19 cellular contexts compared by ENCODE assay signal in the genomic region with DNA sequence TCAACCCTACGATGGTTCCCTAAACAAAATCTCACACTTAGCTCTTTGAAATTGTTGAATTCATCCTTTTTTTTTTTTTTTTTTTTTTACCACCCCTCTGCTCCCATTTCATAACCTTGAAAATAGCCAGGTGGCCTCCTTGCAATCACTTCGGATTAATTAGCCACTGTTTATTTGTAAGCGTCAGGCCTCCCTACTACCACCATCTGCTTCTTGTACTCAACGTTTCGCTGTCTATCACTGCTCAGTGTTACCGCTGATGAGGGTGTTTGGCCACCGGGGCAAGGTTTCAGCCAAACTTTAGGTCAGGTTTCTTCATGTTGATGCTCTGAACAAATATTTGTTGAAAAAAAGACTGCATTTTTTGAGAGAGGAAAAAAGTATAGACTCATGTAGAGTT.
DNase-seq lines count a peak whose midpoint lies in the region; TF ChIP-seq lines count a peak whose summit lies in the region.
"Had no signal": no experiment of that assay in that cellular context is flagged by ENCODE, and none has a peak within 500 bp of the region (broad histone marks: within the 10 kb centered on the region; RNA-seq: fewer than 3 reads in every experiment).

No MANE protein-coding gene starts in this region.

- H3K4me3 ChIP-seq in mammary epithelial cell (replicated peaks in 1 of 3; ENCODE audit: insufficient read depth in 1 of 3, low read depth in 2 of 3, low read length in 3 of 3), result no peak overlapping the region
- H3K4me3 ChIP-seq: Peyer's patch, SJCRH30 had no signal

- H3K27ac Mint-ChIP-seq in MCF 10A (ENCODE audit: low read depth, unreplicated experiment) (peak overlapping the region; percentile 8), mesothelial cell of epicardium (no peak overlapping the region)
- H3K27ac Mint-ChIP-seq: CD8-positive, alpha-beta T cell; T-cell had no signal

- H3K36me3 Mint-ChIP-seq in MCF 10A (ENCODE audit: insufficient read depth, unreplicated experiment), result no peaks in the 10 kb centered on the region
- H3K36me3 Mint-ChIP-seq in mesothelial cell of epicardium, result no peaks in the 10 kb centered on the region
- H3K36me3 Mint-ChIP-seq: CD8-positive, alpha-beta T cell; T-cell had no signal

- no peaks in the 10 kb centered on the region for H4K20me1 ChIP-seq in mammary epithelial cell (ENCODE audit: insufficient read depth, low read length)

- H3K27ac ChIP-seq in mammary epithelial cell (ENCODE audit: insufficient read depth, low read depth, low read length), result no peak overlapping the region
- H3K27ac ChIP-seq: Peyer's patch, SJCRH30 had no signal

- no peaks in the 10 kb centered on the region for H3K27me3 ChIP-seq in mammary epithelial cell (ENCODE audit: insufficient read depth, low read length)
- H3K27me3 ChIP-seq: Peyer's patch, SJCRH30 had no signal

- 92% methylated on average over 7 of the region's 7 CpGs for WGBS in mammary epithelial cell (ENCODE audit: low coverage, missing lambda C conversion rate)

- H3K4me1 ChIP-seq in mammary epithelial cell (ENCODE audit: insufficient read depth, low read length), result no peaks in the 10 kb centered on the region
- H3K4me1 ChIP-seq: Peyer's patch, SJCRH30 had no signal

- H3K36me3 ChIP-seq in mammary epithelial cell (ENCODE audit: insufficient read depth, low read length), result no peaks in the 10 kb centered on the region
- H3K36me3 ChIP-seq: Peyer's patch, SJCRH30 had no signal

- in situ Hi-C loops in mammary epithelial cell (cut with MboI; ENCODE audit: low sequenced_read_pairs in 2 of 2), result no loop called here

- CTCF ChIA-PET in MCF 10A (lab: Yijun Ruan, JAX), result interaction anchor here (0.6 kb wide), 1 partner anchor 55 kb away, joined by 3 read pairs; no protein-coding TSS in a partner anchor
- CTCF ChIA-PET in mammary epithelial cell (lab: Charles Lee; ENCODE audit: low non-redundant PET), result no interaction called here

- H3K9me3 ChIP-seq in mammary epithelial cell (replicated peaks; ENCODE audit: insufficient read depth, low read length), result no peaks in the 10 kb centered on the region
- H3K9me3 ChIP-seq: Peyer's patch, SJCRH30 had no signal

- H3K4me3 Mint-ChIP-seq in MCF 10A (ENCODE audit: unreplicated experiment), result no peak overlapping the region
- H3K4me3 Mint-ChIP-seq in mesothelial cell of epicardium, result no peak overlapping the region
- H3K4me3 Mint-ChIP-seq: CD8-positive, alpha-beta T cell; T-cell had no signal

- POLR2A ChIA-PET in MCF 10A (lab: Yijun Ruan, JAX), result interaction anchor here (0.7 to 1.1 kb wide), 4 partner anchors 10 to 1234 kb away, joined by 3 read pairs; no protein-coding TSS in a partner anchor

- H3K4me1 Mint-ChIP-seq in MCF 10A (ENCODE audit: insufficient read depth, unreplicated experiment), result no peaks in the 10 kb centered on the region
- H3K4me1 Mint-ChIP-seq in mesothelial cell of epicardium, result no peaks in the 10 kb centered on the region
- H3K4me1 Mint-ChIP-seq: T-cell had no signal

- DNase-seq in MCF 10A (ENCODE audit: unreplicated experiment), result no peak
- no peak for DNase-seq in mammary epithelial cell
- peak; percentile 74 for DNase-seq in NCI-H524 treated with DMSO at 0.1 percent for 48 hours (lab: John Stamatoyannopoulos, UW)
- peak; percentile 30 for DNase-seq in cerebellum (ENCODE audit: low spot score)
- no peak for DNase-seq in globus pallidus (ENCODE audit: low spot score)
- no peak for DNase-seq in DMS114 treated with DMSO at 0.1 percent for 48 hours (lab: John Stamatoyannopoulos, UW; ENCODE audit: unreplicated experiment)
- no peak for DNase-seq in mesothelial cell of epicardium (ENCODE audit: low spot score in 2 of 2, unreplicated experiment in 2 of 2)
- DNase-seq: 8988T; AML-193; CD8-positive, alpha-beta T cell; DMS79; Karpas-422; NCI-H1436; NCI-H2029; NCI-H345; NCI-H526 treated with DMSO at 0.1 percent for 48 hours; Peyer's patch; SJCRH30; T-cell had no signal

- no peaks in the 10 kb centered on the region for H3K79me2 ChIP-seq in mammary epithelial cell (ENCODE audit: insufficient read depth, low read length)

- intact Hi-C loops in MCF 10A (cut with micrococcal nuclease), result no loop called here
- intact Hi-C loops in mammary epithelial cell (cut with micrococcal nuclease), result no loop called here

- no peaks in the 10 kb centered on the region for H3K9me3 Mint-ChIP-seq in MCF 10A (ENCODE audit: unreplicated experiment)
- H3K9me3 Mint-ChIP-seq in mesothelial cell of epicardium, result no peaks in the 10 kb centered on the region
- H3K9me3 Mint-ChIP-seq: CD8-positive, alpha-beta T cell; T-cell had no signal

- dilution Hi-C loops in mammary epithelial cell (cut with HindIII; ENCODE audit: low sequenced_read_pairs), result no loop called here

- H3K4me2 ChIP-seq in mammary epithelial cell (ENCODE audit: insufficient read depth, low read depth, low read length), result no peak overlapping the region

- TF ChIP-seq CTCF in MCF 10A (IDR thresholded peaks at IDR 0.05; ENCODE audit: unreplicated experiment), result no peak
- TF ChIP-seq CTCF in mammary epithelial cell (conservative IDR thresholded peaks at IDR 0.05 in 1 of 2, IDR thresholded peaks at IDR 0.05 in 1 of 2; ENCODE audit: extremely low read depth in 1 of 2, insufficient read depth in 1 of 2, low read depth in 1 of 2, low read length in 2 of 2), result no peak
- TF ChIP-seq CTCF in mesothelial cell of epicardium (IDR thresholded peaks at IDR 0.05; ENCODE audit: unreplicated experiment), result no peak

- no peak overlapping the region for H2AFZ ChIP-seq in mammary epithelial cell (ENCODE audit: low read depth, low read length)

- H3K9ac ChIP-seq in mammary epithelial cell (ENCODE audit: insufficient read depth, low read length), result no peak overlapping the region

- no peaks in the 10 kb centered on the region for H3K27me3 Mint-ChIP-seq in MCF 10A (ENCODE audit: insufficient read depth, unreplicated experiment)
- H3K27me3 Mint-ChIP-seq in mesothelial cell of epicardium (ENCODE audit: low read depth), result no peaks in the 10 kb centered on the region

- no TSS peak for BruUV-seq in MCF 10A (replicated peaks; lab: Mats Ljungman, UMichigan)
- BruUV-seq in mammary epithelial cell (replicated peaks; lab: Mats Ljungman, UMichigan), result no TSS peak

Comparison
In these comparisons a context has a peak if more than half of its experiments do, and no peak if none do; other contexts are left out.
1. DNase-seq: peak in NCI-H524 treated with DMSO at 0.1 percent for 48 hours (single experiment) and cerebellum (single experiment); none in MCF 10A (single experiment), mammary epithelial cell (single experiment), globus pallidus (single experiment), DMS114 treated with DMSO at 0.1 percent for 48 hours (single experiment) and mesothelial cell of epicardium (0 of 2).